9 cellular contexts compared by ENCODE assay signal in the genomic region with DNA sequence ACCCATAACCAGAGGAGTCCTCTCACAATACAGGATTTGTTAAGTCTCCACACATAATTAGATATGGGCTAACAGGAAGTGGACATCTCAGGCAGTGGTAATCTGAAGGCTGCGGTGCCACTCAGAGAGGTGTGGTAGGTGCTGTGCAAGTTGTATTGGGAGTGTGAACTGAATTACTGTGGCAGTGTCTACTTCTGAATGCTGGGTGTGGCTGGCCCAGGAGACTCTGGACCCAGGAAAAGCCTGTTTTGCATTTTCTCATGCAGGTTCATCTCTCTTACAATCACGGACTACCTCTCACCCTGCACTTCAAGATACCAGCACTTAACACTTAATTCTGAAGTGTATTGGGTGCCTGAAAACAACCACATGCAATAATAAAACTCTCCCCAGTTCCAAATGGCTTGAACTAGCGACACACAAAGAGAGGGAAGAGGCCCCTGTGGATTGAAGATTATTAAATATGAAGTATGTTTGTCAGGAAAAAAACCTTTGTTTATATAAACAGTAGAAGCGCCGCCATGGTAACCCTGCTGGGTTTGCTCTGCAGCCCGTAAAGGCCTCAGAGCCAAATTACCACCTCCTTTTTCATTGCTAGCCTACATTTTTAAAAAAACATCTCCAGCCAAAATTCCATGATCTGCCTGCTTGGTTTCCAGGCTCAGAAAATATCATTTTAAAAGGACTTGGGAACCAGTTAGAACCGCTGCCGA.
DNase-seq lines count a peak whose midpoint lies in the region; ATAC-seq and TF ChIP-seq lines count a peak whose summit lies in the region.
"Had no signal": no experiment of that assay in that cellular context is flagged by ENCODE, and none has a peak within 500 bp of the region (broad histone marks: within the 10 kb centered on the region; RNA-seq: fewer than 3 reads in every experiment).

No MANE protein-coding gene starts in this region.

- H3K36me3 Mint-ChIP-seq in CD4-positive, alpha-beta memory T cell: peaks cover 3 to 4% of the 10 kb centered on the region in 2 donors
- H3K36me3 Mint-ChIP-seq in neural crest cell (ENCODE audit: low read depth): peaks cover 4% of the 10 kb centered on the region

- no peak for TF ChIP-seq CTCF in epithelial cell of esophagus (IDR thresholded peaks at IDR 0.05; ENCODE audit: insufficient read depth, low read depth, low read length, missing control alignments)
- TF ChIP-seq CTCF in neural crest cell (conservative IDR thresholded peaks at IDR 0.05): no peak

- no peak overlapping the region for H3K27ac ChIP-seq in CD4-positive, alpha-beta memory T cell (ENCODE audit: low read depth, low read length)

- H3K4me3 ChIP-seq in CD4-positive, alpha-beta memory T cell (ENCODE audit: low read length in 2 of 2): no peak overlapping the region
- H3K4me3 ChIP-seq in epithelial cell of esophagus (ENCODE audit: low read length): no peak overlapping the region

- peak overlapping the region; percentile 22 to 90 (median 79) for H3K27ac Mint-ChIP-seq in CD4-positive, alpha-beta memory T cell
- peak overlapping the region; percentile 81 for H3K27ac Mint-ChIP-seq in neural crest cell (ENCODE audit: unreplicated experiment)
- H3K27ac Mint-ChIP-seq: activated naive CD8-positive, alpha-beta T cell treated with anti-CD3 and anti-CD28 coated beads, Interleukin-2, amount 10 ng/mL, durations not matched to agents 7 days and 5 days had no signal

- intact Hi-C loops in CD4-positive, alpha-beta memory T cell (cut with micrococcal nuclease): loop anchor here (5.0 kb wide), 1 partner anchor 367 kb away; no protein-coding TSS in a partner anchor

- no peak for ATAC-seq in GM18867 (IDR thresholded peaks at IDR 0.05; ENCODE audit: unreplicated experiment)
- ATAC-seq in HG02763 (IDR thresholded peaks at IDR 0.05; ENCODE audit: unreplicated experiment): no peak
- no peak for ATAC-seq in GM21515 (IDR thresholded peaks at IDR 0.05; ENCODE audit: unreplicated experiment)

- peaks cover 13 to 45% (median 28%) of the 10 kb centered on the region in 4 donors for H3K4me1 Mint-ChIP-seq in CD4-positive, alpha-beta memory T cell
- peaks cover 14% of the 10 kb centered on the region for H3K4me1 Mint-ChIP-seq in neural crest cell

- peak overlapping the region in 2 of 8 donors; percentile 39 to 71 for H3K4me3 Mint-ChIP-seq in CD4-positive, alpha-beta memory T cell
- H3K4me3 Mint-ChIP-seq in neural crest cell: peak overlapping the region; percentile 27
- H3K4me3 Mint-ChIP-seq: activated naive CD8-positive, alpha-beta T cell treated with anti-CD3 and anti-CD28 coated beads, Interleukin-2, amount 10 ng/mL, durations not matched to agents 7 days and 5 days had no signal

- peaks cover 0 to 6% (median 3%) of the 10 kb centered on the region in 8 donors for H3K9me3 Mint-ChIP-seq in CD4-positive, alpha-beta memory T cell
- peaks cover 3% of the 10 kb centered on the region for H3K9me3 Mint-ChIP-seq in neural crest cell

- CTCF ChIA-PET in CD4-positive, alpha-beta memory T cell (lab: Charles Lee; ENCODE audit: partially characterized antibody): no interaction called here

- peaks cover 15% of the 10 kb centered on the region for H3K27me3 ChIP-seq in CD4-positive, alpha-beta memory T cell (ENCODE audit: insufficient read depth, low read length)

- DNase-seq in CD4-positive, alpha-beta memory T cell: peak in 4 of 5 donors; percentile 17 to 35 (median 32)
- DNase-seq in NCI-H2227 (lab: John Stamatoyannopoulos, UW; ENCODE audit: unreplicated experiment) (peak; percentile 83), epithelial cell of esophagus (ENCODE audit: low read depth) (peak; percentile 39), neural crest cell (ENCODE audit: low read depth, low spot score) (no peak), NCI-H187 (lab: John Stamatoyannopoulos, UW) (no peak)
- DNase-seq: activated naive CD8-positive, alpha-beta T cell treated with anti-CD3 and anti-CD28 coated beads, Interleukin-2, amount 10 ng/mL, durations not matched to agents 7 days and 5 days had no signal

- POLR2A ChIA-PET in CD4-positive, alpha-beta memory T cell (lab: Charles Lee; ENCODE audit: partially characterized antibody): interaction anchor here (0.9 kb wide), 1 partner anchor 9 kb away, joined by 3 read pairs; no protein-coding TSS in a partner anchor

- H3K36me3 ChIP-seq in CD4-positive, alpha-beta memory T cell (ENCODE audit: insufficient read depth, low read length): no peaks in the 10 kb centered on the region

- H3K9me3 ChIP-seq in CD4-positive, alpha-beta memory T cell (ENCODE audit: control insufficient read depth in 1 of 2, low read length in 2 of 2): no peaks in the 10 kb centered on the region

- H3K27me3 Mint-ChIP-seq in CD4-positive, alpha-beta memory T cell: peaks cover 2 to 10% of the 10 kb centered on the region in 2 donors
- peaks cover 51% of the 10 kb centered on the region for H3K27me3 Mint-ChIP-seq in neural crest cell (ENCODE audit: low read depth)

- peaks cover 34% of the 10 kb centered on the region for H3K4me1 ChIP-seq in CD4-positive, alpha-beta memory T cell (ENCODE audit: insufficient read depth, low read length)

Comparison
In these comparisons a context has a peak if more than half of its experiments do, and no peak if none do; other contexts are left out.
1. DNase-seq: peak in CD4-positive, alpha-beta memory T cell (4 of 5), NCI-H2227 (single experiment) and epithelial cell of esophagus (single experiment); none in neural crest cell (single experiment) and NCI-H187 (0 of 2).